9 cellular contexts compared by ENCODE assay signal in the genomic region with DNA sequence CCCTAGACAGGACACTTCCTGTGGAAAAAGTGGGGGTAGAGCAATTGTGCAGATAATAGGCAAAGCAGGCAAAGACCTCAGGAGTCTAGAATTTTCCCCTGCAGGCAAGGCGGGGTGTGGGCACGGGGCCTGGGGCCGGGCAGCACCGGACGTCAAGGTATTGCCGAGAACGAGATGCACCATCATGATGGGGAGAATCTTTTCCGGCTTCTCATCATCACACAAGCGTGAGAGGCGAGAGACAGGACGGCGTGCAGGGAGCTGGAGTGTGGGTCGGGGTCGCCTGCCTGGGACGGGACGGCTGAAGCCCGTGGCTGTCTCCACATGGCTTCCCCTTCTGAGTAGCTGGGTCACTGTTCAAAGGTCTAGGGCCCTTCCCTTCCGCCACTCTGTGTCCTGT.
"Had no signal": no experiment of that assay in that cellular context is flagged by ENCODE, and none has a peak within 500 bp of the region (broad histone marks: within the 10 kb centered on the region; RNA-seq: fewer than 3 reads in every experiment).

No MANE protein-coding gene starts in this region.

- H3K4me2 ChIP-seq: GM23338 had no signal

- H3K27ac ChIP-seq: GM23248 had no signal

- H3K9me3 ChIP-seq: HAP-1 had no signal

- H2AFZ ChIP-seq: GM23248, GM23338 had no signal

- ATAC-seq: GM23338, HCT116 had no signal

- DNase-seq: GM23248, GOT3, H7, H9, HCEC 1CT, HFFc6 had no signal

- H3K9ac ChIP-seq: GM23248 had no signal

- H3K4me3 ChIP-seq: GM23248, GM23338, HAP-1 had no signal

- H3K4me1 ChIP-seq: HAP-1 had no signal

- H3K36me3 ChIP-seq: HAP-1 had no signal
